ENCODE assay signal across 28 cellular contexts in the genomic region with DNA sequence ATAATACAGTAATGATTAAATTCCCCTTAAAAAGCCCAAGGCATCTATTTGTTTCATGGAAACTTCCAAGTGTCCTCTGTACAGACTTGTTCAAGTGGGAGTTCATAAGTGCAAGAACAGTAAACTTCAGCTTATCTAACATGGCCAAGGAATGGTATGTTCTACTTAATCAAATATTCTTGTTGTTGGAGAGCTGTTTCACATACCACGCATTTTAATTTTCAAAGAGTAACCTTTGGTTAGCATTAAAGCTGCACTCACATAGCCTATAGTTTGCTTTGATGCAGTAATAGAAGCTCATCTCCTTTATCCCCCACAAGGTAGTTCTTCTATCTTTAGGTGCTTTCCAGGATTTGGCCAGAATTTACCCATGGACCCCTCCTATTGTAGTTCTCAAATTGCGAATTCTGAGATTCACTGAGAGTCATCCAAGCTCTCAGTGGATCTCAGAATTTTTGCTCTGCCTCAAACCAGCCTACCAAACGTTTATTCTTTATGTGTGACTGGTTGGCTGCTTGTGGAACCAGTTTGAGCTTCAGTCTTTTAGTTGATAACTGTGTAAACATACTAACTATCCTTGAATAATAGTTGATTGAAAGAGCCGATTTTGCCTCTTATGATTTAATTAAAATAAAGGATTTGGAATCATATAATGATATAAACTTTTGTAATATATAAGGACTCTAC.
DNase-seq lines count a peak whose midpoint lies in the region; ATAC-seq and TF ChIP-seq lines count a peak whose summit lies in the region.
"Had no signal": no experiment of that assay in that cellular context is flagged by ENCODE, and none has a peak within 500 bp of the region (broad histone marks: within the 10 kb centered on the region; RNA-seq: fewer than 3 reads in every experiment).

No MANE protein-coding gene starts in this region.

- H2AFZ ChIP-seq in hepatocyte, result no peak overlapping the region
- H2AFZ ChIP-seq: parathyroid adenoma had no signal

- H3K27ac ChIP-seq in RWPE2 (ENCODE audit: poor library complexity, severe bottlenecking), result peak overlapping the region; percentile 11
- H3K27ac ChIP-seq in body of pancreas, result no peak overlapping the region
- H3K27ac ChIP-seq in hepatocyte, result peak overlapping the region; percentile 65
- H3K27ac ChIP-seq: gastroesophageal sphincter, KMS-11, parathyroid adenoma had no signal

- peak; percentile 25 for ATAC-seq in RWPE2 (ENCODE audit: low read depth)
- peak; percentile 48 for ATAC-seq in body of pancreas
- ATAC-seq: activated CD8-positive, alpha-beta T cell treated with anti-CD3 and anti-CD28 coated beads, Interleukin-2, amount 10 ng/mL, durations not matched to agents 7 days and 5 days; gastroesophageal sphincter; naive thymus-derived CD8-positive, alpha-beta T cell; stimulated activated effector memory CD8-positive, alpha-beta T cell treated with anti-CD3 and anti-CD28 coated beads, Interleukin-12 subunit alpha, Interleukin-12 subunit beta, amount 100 ng/mL, for 72 hours had no signal

- TF ChIP-seq POLR2A in body of pancreas (IDR thresholded peaks at IDR 0.05), result no peak

- TF ChIP-seq CTCF in RWPE2 (IDR thresholded peaks at IDR 0.05; ENCODE audit: poor library complexity, severe bottlenecking) (no peak), body of pancreas (IDR thresholded peaks at IDR 0.05) (no peak), hepatocyte (IDR thresholded peaks at IDR 0.05; ENCODE audit: poor library complexity) (no peak), retinal pigment epithelial cell (conservative IDR thresholded peaks at IDR 0.05; ENCODE audit: low read depth, low read length) (no peak)

- H3K4me3 ChIP-seq in RWPE2 (ENCODE audit: severe bottlenecking), result no peak overlapping the region
- no peak overlapping the region for H3K4me3 ChIP-seq in body of pancreas
- H3K4me3 ChIP-seq in hepatocyte, result no peak overlapping the region
- H3K4me3 ChIP-seq in retinal pigment epithelial cell (ENCODE audit: low read length), result no peak overlapping the region
- H3K4me3 ChIP-seq: gastroesophageal sphincter, thyroid gland had no signal

- H3K4me1 ChIP-seq in RWPE2 (ENCODE audit: insufficient read depth, poor library complexity, severe bottlenecking) (peaks cover 12% of the 10 kb centered on the region), body of pancreas (peaks cover 20% of the 10 kb centered on the region), hepatocyte (ENCODE audit: insufficient read depth) (peaks cover 42% of the 10 kb centered on the region)
- H3K4me1 ChIP-seq: gastroesophageal sphincter, parathyroid adenoma had no signal

- WGBS in body of pancreas, 2 donors, result 29 to 34% methylated on average over 4 of the region's 4 CpGs
- WGBS in hepatocyte (ENCODE audit: low lambda C conversion rate, missing lambda C conversion rate), result 65% methylated on average over 4 of the region's 4 CpGs

- peak overlapping the region; percentile 26 for H3K4me2 ChIP-seq in hepatocyte
- H3K4me2 ChIP-seq: KMS-11 had no signal

- H3K9me2 ChIP-seq in hepatocyte (replicated peaks; ENCODE audit: insufficient read depth), result no peaks in the 10 kb centered on the region

- no peaks in the 10 kb centered on the region for H3K9me3 ChIP-seq in RWPE2 (ENCODE audit: severe bottlenecking)
- H3K9me3 ChIP-seq in body of pancreas, result no peaks in the 10 kb centered on the region
- no peaks in the 10 kb centered on the region for H3K9me3 ChIP-seq in hepatocyte (ENCODE audit: low read depth)
- H3K9me3 ChIP-seq: gastroesophageal sphincter, thyroid gland had no signal

- H4K20me1 ChIP-seq in hepatocyte (ENCODE audit: insufficient read depth, poor library complexity, severe bottlenecking), result no peaks in the 10 kb centered on the region

- intact Hi-C loops in body of pancreas (cut with DNase I), result no loop called here

- H3K79me2 ChIP-seq in hepatocyte, result no peaks in the 10 kb centered on the region
- H3K79me2 ChIP-seq: parathyroid adenoma had no signal

- H3K36me3 ChIP-seq in RWPE2 (ENCODE audit: low read depth), result no peaks in the 10 kb centered on the region
- no peaks in the 10 kb centered on the region for H3K36me3 ChIP-seq in body of pancreas (replicated peaks in 1 of 2; ENCODE audit: insufficient read depth in 1 of 2, low read depth in 2 of 2)
- no peaks in the 10 kb centered on the region for H3K36me3 ChIP-seq in hepatocyte (replicated peaks; ENCODE audit: insufficient read depth, low read depth)
- H3K36me3 ChIP-seq: gastroesophageal sphincter, thyroid gland had no signal

- no peaks in the 10 kb centered on the region for H3K27me3 ChIP-seq in RWPE2 (ENCODE audit: insufficient read depth, poor library complexity, severe bottlenecking)
- no peaks in the 10 kb centered on the region for H3K27me3 ChIP-seq in body of pancreas
- no peaks in the 10 kb centered on the region for H3K27me3 ChIP-seq in hepatocyte
- H3K27me3 ChIP-seq: gastroesophageal sphincter, thyroid gland had no signal

- DNase-seq in RWPE2 (ENCODE audit: low spot score) (no peak), body of pancreas (no peak), hepatocyte (ENCODE audit: low spot score) (peak; percentile 17), retinal pigment epithelial cell (ENCODE audit: low read depth) (peak; percentile 26), SHP77 (lab: John Stamatoyannopoulos, UW) (no peak), GOT3 (lab: John Stamatoyannopoulos, UW) (no peak), nucleus accumbens (lab: John Stamatoyannopoulos, UW) (no peak), NAMALWA (ENCODE audit: low spot score) (no peak)
- DNase-seq: activated CD4-positive, alpha-beta T cell treated with anti-CD3 and anti-CD28 coated beads for 1 hour; activated CD8-positive, alpha-beta T cell treated with anti-CD3 and anti-CD28 coated beads, Interleukin-2, amount 10 ng/mL, durations not matched to agents 7 days and 5 days; activated gamma-delta T cell treated with Interleukin-2 at 50 U/mL for 16 hours; activated T-cell treated with anti-CD3 and anti-CD28 coated beads, Interleukin-2, amount 50 U/mL, for 1 hour; CD4-positive, alpha-beta memory T cell; DMS153; erythroblast; GF-D8; kidney glomerular epithelial cell; MV-4-11; naive thymus-derived CD8-positive, alpha-beta T cell; NCI-H187; NCI-H774; SHP77 treated with DMSO at 0.1 percent for 48 hours; stimulated activated CD4-positive, alpha-beta T cell treated with anti-CD3 and anti-CD28 coated beads, Interleukin-1b, Interleukin-23, amount 100 ng/mL, for 48 hours; thyroid gland had no signal

Comparison
In these comparisons a context has a peak if more than half of its experiments do, and no peak if none do; other contexts are left out.
1. DNase-seq: peak in hepatocyte (single experiment) and retinal pigment epithelial cell (single experiment); none in RWPE2 (single experiment), body of pancreas (0 of 4), SHP77 (0 of 2), GOT3 (single experiment), nucleus accumbens (0 of 56) and NAMALWA (single experiment).
2. H3K27ac ChIP-seq: peak in RWPE2 (single experiment) and hepatocyte (single experiment); none in body of pancreas (0 of 4).